ENCODE assay signal across 21 cellular contexts in genomic region chr12:922297-922696, GRCh38.
"Had no signal": no experiment of that assay in that cellular context is flagged by ENCODE, and none has a peak within 500 bp of the region (broad histone marks: within the 10 kb centered on the region; RNA-seq: fewer than 3 reads in every experiment).

No MANE protein-coding gene starts in this region.

- H3K27ac Mint-ChIP-seq: dendritic cell treated with granulocyte-macrophage colony-stimulating factor and Interleukin-4, amounts not matched to agents 40 ng/mL and 50 ng/mL, for 4 days; endodermal cell; mesothelial cell of epicardium had no signal

- H3K4me1 ChIP-seq: heart right ventricle, parathyroid adenoma, right atrium auricular region, tibial nerve had no signal

- H3K27me3 Mint-ChIP-seq: central memory CD8-positive, alpha-beta T cell; dendritic cell treated with granulocyte-macrophage colony-stimulating factor and Interleukin-4, amounts not matched to agents 40 ng/mL and 50 ng/mL, for 4 days; naive B cell had no signal

- DNase-seq: activated CD4-positive, alpha-beta T cell treated with anti-CD3 and anti-CD28 coated beads for 4 hours; activated CD4-positive, alpha-beta T cell treated with anti-CD3 and anti-CD28 coated beads, Interleukin-2, amount 50 U/mL, for 4 hours; activated effector memory CD4-positive, alpha-beta T cell treated with Interleukin-2 at 50 U/mL for 16 hours; activated naive CD4-positive, alpha-beta T cell treated with Interleukin-2 at 50 U/mL for 16 hours; activated T-cell treated with anti-CD3 and anti-CD28 coated beads, Interleukin-2, amount 50 U/mL, for 48 hours; endodermal cell; foreskin melanocyte; heart right ventricle; naive B cell; nucleus accumbens; stimulated activated CD4-positive, alpha-beta T cell treated with anti-CD3 and anti-CD28 coated beads, Interleukin-15, amount 100 ng/mL, for 24 hours; stimulated activated CD4-positive, alpha-beta T cell treated with anti-CD3 and anti-CD28 coated beads, Interleukin-2, amount 100 ng/mL, for 24 hours; stimulated activated naive CD4-positive, alpha-beta T cell had no signal

- H3K27me3 ChIP-seq: heart right ventricle, right atrium auricular region, tibial nerve had no signal

- H3K4me3 ChIP-seq: heart right ventricle, right atrium auricular region, tibial nerve had no signal

- H3K9me3 ChIP-seq: heart right ventricle, right atrium auricular region, tibial nerve had no signal

- H3K9me3 Mint-ChIP-seq: central memory CD8-positive, alpha-beta T cell; dendritic cell treated with granulocyte-macrophage colony-stimulating factor and Interleukin-4, amounts not matched to agents 40 ng/mL and 50 ng/mL, for 4 days; endodermal cell; mesothelial cell of epicardium; naive B cell; neural crest cell had no signal

- H3K4me3 Mint-ChIP-seq: central memory CD8-positive, alpha-beta T cell; dendritic cell treated with granulocyte-macrophage colony-stimulating factor and Interleukin-4, amounts not matched to agents 40 ng/mL and 50 ng/mL, for 4 days; endodermal cell; mesothelial cell of epicardium; naive B cell; neural crest cell had no signal

- ATAC-seq: esophagus mucosa, heart right ventricle had no signal

- H3K4me1 Mint-ChIP-seq: endodermal cell, mesothelial cell of epicardium, neural crest cell had no signal

- H3K27ac ChIP-seq: heart right ventricle, parathyroid adenoma, right atrium auricular region, tibial nerve had no signal
